24 cellular contexts compared by ENCODE assay signal in the genomic region with DNA sequence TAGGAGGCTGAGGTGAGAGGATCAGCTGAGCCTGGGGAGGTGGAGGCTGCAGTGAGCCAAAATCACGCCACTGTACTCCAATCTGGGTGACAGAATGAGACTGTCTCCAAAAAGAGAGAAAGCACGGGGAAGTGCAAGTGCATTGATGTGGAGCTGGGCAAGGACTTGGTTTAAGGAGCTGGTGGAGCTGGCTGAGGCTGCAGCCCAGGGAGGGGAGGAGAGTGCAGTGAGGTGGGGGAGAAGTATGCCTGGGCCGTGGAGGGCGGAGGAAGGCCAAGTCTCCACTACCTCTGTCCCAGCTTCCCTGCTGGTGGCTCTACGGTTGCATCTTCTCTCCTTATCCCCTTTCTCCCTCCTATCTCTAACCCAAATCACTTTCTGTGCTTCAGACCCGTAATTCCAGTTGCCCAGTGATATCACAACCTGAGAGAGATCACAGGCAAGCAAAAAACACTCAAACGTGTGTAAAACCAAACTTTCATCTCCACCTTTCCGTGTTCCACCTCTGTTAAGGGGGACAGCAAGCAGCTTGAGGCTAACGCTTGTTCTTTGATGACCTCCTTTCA. TPM values are rescaled to one million over a fixed set of nuclear protein-coding genes. Genes with fewer than 3 reads are reported as not detected.
DNase-seq lines count a peak whose midpoint lies in the region; ATAC-seq, FAIRE-seq and TF ChIP-seq lines count a peak whose summit lies in the region.
"Had no signal": no experiment of that assay in that cellular context is flagged by ENCODE, and none has a peak within 500 bp of the region (broad histone marks: within the 10 kb centered on the region; RNA-seq: fewer than 3 reads in every experiment).

No MANE protein-coding gene starts in this region.

- H3K9ac ChIP-seq in mammary epithelial cell (ENCODE audit: insufficient read depth, low read length) (no peak overlapping the region), endothelial cell of umbilical vein (replicated peaks; ENCODE audit: extremely low read depth, insufficient read depth, low read length) (no peak overlapping the region)

- WGBS in mammary epithelial cell (ENCODE audit: low coverage, missing lambda C conversion rate): 92% methylated on average over 9 of the region's 9 CpGs
- WGBS in stomach, 5 donors: 84 to 92% (median 87%) methylated on average over 9 of the region's 9 CpGs

- no peak overlapping the region for H2AFZ ChIP-seq in mammary epithelial cell (ENCODE audit: low read depth, low read length)
- no peak overlapping the region for H2AFZ ChIP-seq in endothelial cell of umbilical vein (ENCODE audit: low read depth, low read length)

- H3K27me3 Mint-ChIP-seq in MCF 10A (ENCODE audit: insufficient read depth, unreplicated experiment) (no peaks in the 10 kb centered on the region), WTC11 (ENCODE audit: low read depth) (no peaks in the 10 kb centered on the region)
- H3K27me3 Mint-ChIP-seq: brain, naive B cell had no signal

- H4K20me1 ChIP-seq in mammary epithelial cell (ENCODE audit: insufficient read depth, low read length) (no peaks in the 10 kb centered on the region), endothelial cell of umbilical vein (replicated peaks; ENCODE audit: control insufficient read depth, extremely low read depth, insufficient read depth, low read length) (no peaks in the 10 kb centered on the region)

- no peaks in the 10 kb centered on the region for H3K9me3 ChIP-seq in mammary epithelial cell (replicated peaks; ENCODE audit: insufficient read depth, low read length)
- H3K9me3 ChIP-seq in endothelial cell of umbilical vein (replicated peaks; ENCODE audit: control insufficient read depth, insufficient read depth, low read length): no peaks in the 10 kb centered on the region
- H3K9me3 ChIP-seq in stomach: no peaks in the 10 kb centered on the region
- H3K9me3 ChIP-seq: pancreas, Peyer's patch, vagina had no signal

- no peak for FAIRE-seq in endothelial cell of umbilical vein (lab: Jason Lieb, UNC)
- FAIRE-seq: GM18507, pancreas had no signal

- H3K36me3 Mint-ChIP-seq in MCF 10A (ENCODE audit: insufficient read depth, unreplicated experiment) (peaks cover 85% of the 10 kb centered on the region), WTC11 (peaks cover 47% of the 10 kb centered on the region)

- in situ Hi-C loops in mammary epithelial cell (cut with MboI; ENCODE audit: low sequenced_read_pairs in 2 of 2): loop anchor here in 1 of 2 donors (25.0 kb wide), 1 partner anchor 269 kb away; the partner anchor contains the start of gene AXDND1

- no peak for DNase-seq in MCF 10A (ENCODE audit: unreplicated experiment)
- DNase-seq in mammary epithelial cell: no peak
- DNase-seq in WTC11 (ENCODE audit: low spot score): no peak
- DNase-seq in endothelial cell of umbilical vein (ENCODE audit: low read depth, low spot score): no peak
- DNase-seq in stomach: peak; percentile 0
- DNase-seq in sciatic nerve (ENCODE audit: low spot score): no peak
- DNase-seq in left lobe of liver (ENCODE audit: low spot score): no peak
- DNase-seq: activated T-cell treated with anti-CD3 and anti-CD28 coated beads, Interleukin-2, amount 50 U/mL, for 1 hour; DMS153; mesendoderm; naive B cell; NCI-H1417 treated with DMSO at 0.1 percent for 48 hours; NCI-H2107; NCI-H524; NK-92 treated with Interleukin-12 subunit alpha and Interleukin-12 subunit beta, amount 100 ng/mL, for 24 hours; pancreas; Peyer's patch; WERI-Rb-1 had no signal

- intact Hi-C loops in MCF 10A (cut with micrococcal nuclease) (no loop called here), mammary epithelial cell (cut with micrococcal nuclease) (no loop called here), endothelial cell of umbilical vein (cut with micrococcal nuclease) (no loop called here), stomach (cut with DNase I; ENCODE audit: low total_unique reads) (no loop called here), sciatic nerve (cut with DNase I) (no loop called here)

- TF ChIP-seq POLR2A in endothelial cell of umbilical vein (IDR thresholded peaks at IDR 0.05; ENCODE audit: low read depth, low read length): peak; percentile 59
- TF ChIP-seq POLR2A in stomach (IDR thresholded peaks at IDR 0.05): no peak

- peak overlapping the region; percentile 69 for H3K27ac Mint-ChIP-seq in MCF 10A (ENCODE audit: low read depth, unreplicated experiment)
- H3K27ac Mint-ChIP-seq in WTC11: 0 out of 2 replicates have a peak overlapping the region, but pooled peaks have one; percentile 1

- dilution Hi-C loops in mammary epithelial cell (cut with HindIII; ENCODE audit: low sequenced_read_pairs): no loop called here
- dilution Hi-C loops in endothelial cell of umbilical vein (cut with MboI; ENCODE audit: extremely low pct_ligation_motif_present, low sequenced_read_pairs): no loop called here

- TF ChIP-seq CTCF in MCF 10A (IDR thresholded peaks at IDR 0.05; ENCODE audit: unreplicated experiment) (no peak), mammary epithelial cell (conservative IDR thresholded peaks at IDR 0.05 in 1 of 2, IDR thresholded peaks at IDR 0.05 in 1 of 2; ENCODE audit: extremely low read depth in 1 of 2, insufficient read depth in 1 of 2, low read depth in 1 of 2, low read length in 2 of 2) (no peak), WTC11 (IDR thresholded peaks at IDR 0.05) (no peak), endothelial cell of umbilical vein (IDR thresholded peaks at IDR 0.05; ENCODE audit: extremely low read depth in 1 of 2, insufficient read depth in 1 of 2, low read depth in 1 of 2, low read length in 2 of 2) (no peak), stomach (IDR thresholded peaks at IDR 0.05) (no peak)

- H3K9me3 Mint-ChIP-seq in MCF 10A (ENCODE audit: unreplicated experiment) (no peaks in the 10 kb centered on the region), WTC11 (no peaks in the 10 kb centered on the region)
- H3K9me3 Mint-ChIP-seq: brain had no signal

- H3K4me3 Mint-ChIP-seq in MCF 10A (ENCODE audit: unreplicated experiment) (peak overlapping the region; percentile 1), WTC11 (no peak overlapping the region)
- H3K4me3 Mint-ChIP-seq: brain, naive B cell had no signal

- H3K27me3 ChIP-seq in mammary epithelial cell (ENCODE audit: insufficient read depth, low read length) (no peaks in the 10 kb centered on the region), endothelial cell of umbilical vein (ENCODE audit: control insufficient read depth in 2 of 2, insufficient read depth in 2 of 2, low read length in 2 of 2) (no peaks in the 10 kb centered on the region), stomach (no peaks in the 10 kb centered on the region)
- H3K27me3 ChIP-seq: pancreas, Peyer's patch, vagina had no signal

- H3K4me2 ChIP-seq in mammary epithelial cell (ENCODE audit: insufficient read depth, low read depth, low read length) (no peak overlapping the region), endothelial cell of umbilical vein (ENCODE audit: insufficient read depth, low read length) (no peak overlapping the region)

- H3K4me3 ChIP-seq in mammary epithelial cell (replicated peaks in 1 of 3; ENCODE audit: insufficient read depth in 1 of 3, low read depth in 2 of 3, low read length in 3 of 3) (no peak overlapping the region), endothelial cell of umbilical vein (replicated peaks in 1 of 3; ENCODE audit: insufficient read depth in 1 of 3, low read depth in 1 of 3, low read length in 3 of 3) (no peak overlapping the region), stomach (no peak overlapping the region)
- H3K4me3 ChIP-seq: pancreas, Peyer's patch, vagina had no signal

- no peak for ATAC-seq in WTC11
- ATAC-seq in sciatic nerve: no peak
- no peak for ATAC-seq in left lobe of liver
- ATAC-seq in HG02840 (IDR thresholded peaks at IDR 0.05; ENCODE audit: low FRiP score, unreplicated experiment): no peak
- ATAC-seq: right cardiac atrium had no signal

- BruUV-seq in MCF 10A (replicated peaks; lab: Mats Ljungman, UMichigan): no TSS peak
- BruUV-seq in mammary epithelial cell (replicated peaks; lab: Mats Ljungman, UMichigan): no TSS peak
- no TSS peak for BruUV-seq in endothelial cell of umbilical vein (replicated peaks; lab: Mats Ljungman, UMichigan)

- CTCF ChIA-PET in MCF 10A (lab: Yijun Ruan, JAX) (interaction anchor here (0.5 to 11.0 kb wide), 14 partner anchors 10 to 1738 kb away, joined by 3 to 86 read pairs (median 4); partner anchors contain the start of gene TOR3A), mammary epithelial cell (lab: Charles Lee; ENCODE audit: low non-redundant PET) (no interaction called here), WTC11 (lab: Charles Lee) (interaction anchor here (0.7 to 2.0 kb wide), 2 partner anchors 11 to 12 kb away, joined by 3 to 6 read pairs; no protein-coding TSS in a partner anchor), endothelial cell of umbilical vein (lab: Charles Lee) (interaction anchor here (1.3 to 1.8 kb wide), 2 partner anchors 9 to 13 kb away, joined by 4 read pairs; no protein-coding TSS in a partner anchor)

- H3K79me2 ChIP-seq in mammary epithelial cell (ENCODE audit: insufficient read depth, low read length): peaks cover 20% of the 10 kb centered on the region
- no peaks in the 10 kb centered on the region for H3K79me2 ChIP-seq in endothelial cell of umbilical vein (ENCODE audit: control insufficient read depth, insufficient read depth, low read length)

- no peaks in the 10 kb centered on the region for H3K9me1 ChIP-seq in endothelial cell of umbilical vein (replicated peaks; ENCODE audit: control insufficient read depth, extremely low read depth, insufficient read depth, low read length)

- POLR2A ChIA-PET in MCF 10A (lab: Yijun Ruan, JAX): interaction anchor here (0.7 to 1.9 kb wide), 3 partner anchors 10 to 100 kb away, joined by 3 to 7 read pairs (median 3); no protein-coding TSS in a partner anchor
- POLR2A ChIA-PET in WTC11 (lab: Charles Lee): no interaction called here
- POLR2A ChIA-PET in endothelial cell of umbilical vein (lab: Charles Lee): no interaction called here

- no peak for TF ChIP-seq EP300 in stomach (IDR thresholded peaks at IDR 0.05)

- peaks cover 26% of the 10 kb centered on the region for H3K4me1 Mint-ChIP-seq in MCF 10A (ENCODE audit: insufficient read depth, unreplicated experiment)
- H3K4me1 Mint-ChIP-seq in WTC11: peaks cover 19% of the 10 kb centered on the region

- H3K4me1 ChIP-seq in mammary epithelial cell (ENCODE audit: insufficient read depth, low read length) (no peaks in the 10 kb centered on the region), endothelial cell of umbilical vein (ENCODE audit: control insufficient read depth, extremely low read depth, insufficient read depth, low read length) (peaks cover 4% of the 10 kb centered on the region), stomach (peaks cover 8 to 34% (median 18%) of the 10 kb centered on the region in 4 donors)

- H3K36me3 ChIP-seq in mammary epithelial cell (ENCODE audit: insufficient read depth, low read length) (peaks cover 51% of the 10 kb centered on the region), endothelial cell of umbilical vein (ENCODE audit: control insufficient read depth in 2 of 2, extremely low read depth in 1 of 2, insufficient read depth in 2 of 2, low read length in 2 of 2) (peaks cover 41 to 55% of the 10 kb centered on the region in 2 experiments), stomach (peaks cover 33 to 100% (median 96%) of the 10 kb centered on the region in 4 donors)

- H3K27ac ChIP-seq in mammary epithelial cell (ENCODE audit: insufficient read depth, low read depth, low read length): no peak overlapping the region
- H3K27ac ChIP-seq in endothelial cell of umbilical vein (ENCODE audit: insufficient read depth, low read depth, low read length): no peak overlapping the region
- no peak overlapping the region for H3K27ac ChIP-seq in stomach
- H3K27ac ChIP-seq: C4-2B, Peyer's patch, vagina had no signal

RNA-seq across cellular contexts. Expression of gene TOR3A, which starts 11.1 kb away (rescaled TPM):
- 24.9 and 31.3 TPM in 2 replicates for total RNA-seq in MCF 10A (2022)
- total RNA-seq in mammary epithelial cell: 10 to 100 TPM; 33.5 to 38.0 TPM
- 34.9 TPM for polyA plus RNA-seq in mammary epithelial cell
- polyA minus RNA-seq in mammary epithelial cell: 96.3 TPM
- 17.2 to 20.5 TPM (median 18.0 TPM) in 3 replicates for total RNA-seq in WTC11 (2021)
- 16.7 and 22.4 TPM in 2 replicates for total RNA-seq in endothelial cell of umbilical vein
- polyA plus RNA-seq in endothelial cell of umbilical vein: 14.9 and 24.1 TPM in 2 replicates
- polyA plus RNA-seq in endothelial cell of umbilical vein (2011; cell fraction: cytosol; rRNA removed): 21.2 and 21.7 TPM in 2 replicates
- 20.0 and 20.3 TPM in 2 replicates for polyA plus RNA-seq in endothelial cell of umbilical vein (2011; cell fraction: nucleus; rRNA removed)
- polyA plus RNA-seq in endothelial cell of umbilical vein (2012): 12.7 and 13.1 TPM in 2 replicates
- polyA minus RNA-seq in endothelial cell of umbilical vein: 34.2 and 34.9 TPM in 2 replicates
- 36.0 TPM for polyA minus RNA-seq in endothelial cell of umbilical vein (2011; cell fraction: cytosol; rRNA and poly(A)+ RNA removed)
- polyA minus RNA-seq in endothelial cell of umbilical vein (2011; cell fraction: nucleus; rRNA and poly(A)+ RNA removed): 8.1 and 9.1 TPM in 2 replicates
- total RNA-seq in stomach: 100 to 1,000 TPM in 1 of 5 donors, 10 to 100 TPM in 3, 1 to 10 TPM in 1; 5.3 to 285 (median 32.1) TPM
- polyA plus RNA-seq in stomach: 10 to 100 TPM in 2 of 3 donors, 1 to 10 TPM in 1; 8.2 to 13.3 (median 10.6) TPM
- total RNA-seq in sciatic nerve: 18.4 TPM
- total RNA-seq in left lobe of liver: 13.8 TPM
